In the genomic region with DNA sequence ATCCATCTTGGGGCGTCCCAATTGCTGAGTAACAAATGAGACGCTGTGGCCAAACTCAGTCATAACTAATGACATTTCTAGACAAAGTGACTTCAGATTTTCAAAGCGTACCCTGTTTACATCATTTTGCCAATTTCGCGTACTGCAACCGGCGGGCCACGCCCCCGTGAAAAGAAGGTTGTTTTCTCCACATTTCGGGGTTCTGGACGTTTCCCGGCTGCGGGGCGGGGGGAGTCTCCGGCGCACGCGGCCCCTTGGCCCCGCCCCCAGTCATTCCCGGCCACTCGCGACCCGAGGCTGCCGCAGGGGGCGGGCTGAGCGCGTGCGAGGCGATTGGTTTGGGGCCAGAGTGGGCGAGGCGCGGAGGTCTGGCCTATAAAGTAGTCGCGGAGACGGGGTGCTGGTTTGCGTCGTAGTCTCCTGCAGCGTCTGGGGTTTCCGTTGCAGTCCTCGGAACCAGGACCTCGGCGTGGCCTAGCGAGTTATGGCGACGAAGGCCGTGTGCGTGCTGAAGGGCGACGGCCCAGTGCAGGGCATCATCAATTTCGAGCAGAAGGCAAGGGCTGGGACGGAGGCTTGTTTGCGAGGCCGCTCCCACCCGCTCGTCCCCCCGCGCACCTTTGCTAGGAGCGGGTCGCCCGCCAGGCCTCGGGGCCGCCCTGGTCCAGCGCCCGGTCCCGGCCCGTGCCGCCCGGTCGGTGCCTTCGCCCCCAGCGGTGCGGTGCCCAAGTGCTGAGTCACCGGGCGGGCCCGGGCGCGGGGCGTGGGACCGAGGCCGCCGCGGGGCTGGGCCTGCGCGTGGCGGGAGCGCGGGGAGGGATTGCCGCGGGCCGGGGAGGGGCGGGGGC, we compare ENCODE assay signal across 1 cellular context.
A peak's percentile ranks its signal among the peaks of the same experiment; 100 is the strongest.
TF ChIP-seq lines count a peak whose summit lies in the region.

TSS of gene SOD1 (plus strand) at position 408 of the 848 bp plus-strand sequence. CDS start at position 485, 77 bp downstream.

TF ChIP-seq in HepG2, 621 proteins besides CTCF, POLR2A, EP300 and RAD21 (continued from another document and continues in another):
- TF ChIP-seq PAXIP1 (CRISPR knock-in tag; conservative IDR thresholded peaks at IDR 0.05) (0 out of 2 replicates have a peak, but pooled peaks have one; percentile 40), ZNF318 (CRISPR knock-in tag; IDR thresholded peaks at IDR 0.05) (peak; percentile 38; the same call in 1 of the 2 replicates), SIN3B (IDR thresholded peaks at IDR 0.05; ENCODE audit: low read length) (no peak), ZFP62 (CRISPR knock-in tag; IDR thresholded peaks at IDR 0.05) (0 out of 2 replicates have a peak, but pooled peaks have one; percentile 4), ZNF564 (CRISPR knock-in tag; IDR thresholded peaks at IDR 0.05) (peak; percentile 85), SKI (IDR thresholded peaks at IDR 0.05; ENCODE audit: partially characterized antibody) (no peak), ZFP36L2 (CRISPR knock-in tag; IDR thresholded peaks at IDR 0.05) (no peak), PATZ1 (CRISPR knock-in tag; IDR thresholded peaks at IDR 0.05) (peak; percentile 69), STAG1 (CRISPR knock-in tag; IDR thresholded peaks at IDR 0.05) (no peak), ZNF570 (CRISPR knock-in tag; IDR thresholded peaks at IDR 0.05; ENCODE audit: borderline replicate concordance) (no peak; the same call in 1 of the 2 replicates), SMAD3 (CRISPR knock-in tag; IDR thresholded peaks at IDR 0.05) (peak; percentile 75), MNT (IDR thresholded peaks at IDR 0.05) (peak; percentile 47), MAFG (CRISPR knock-in tag; IDR thresholded peaks at IDR 0.05) (no peak), ZSCAN9 (CRISPR knock-in tag; IDR thresholded peaks at IDR 0.05; ENCODE audit: borderline replicate concordance) (peak; percentile 44; the same call in 1 of the 2 replicates), ZNF17 (CRISPR knock-in tag; IDR thresholded peaks at IDR 0.05) (no peak), ZBTB7A (CRISPR knock-in tag; IDR thresholded peaks at IDR 0.05) (peak; percentile 62; the same call in 1 of the 2 replicates), ZBTB38 (CRISPR knock-in tag; IDR thresholded peaks at IDR 0.05) (peak; percentile 62), ZNF232 (CRISPR knock-in tag; IDR thresholded peaks at IDR 0.05; ENCODE audit: borderline replicate concordance) (peak; percentile 87; the same call in 1 of the 2 replicates), HCFC1 (IDR thresholded peaks at IDR 0.05; ENCODE audit: low read depth, low read length) (no peak), ZBTB8A (CRISPR knock-in tag; IDR thresholded peaks at IDR 0.05; ENCODE audit: borderline replicate concordance, low read depth) (no peak)
- TF ChIP-seq, protein P1, sequence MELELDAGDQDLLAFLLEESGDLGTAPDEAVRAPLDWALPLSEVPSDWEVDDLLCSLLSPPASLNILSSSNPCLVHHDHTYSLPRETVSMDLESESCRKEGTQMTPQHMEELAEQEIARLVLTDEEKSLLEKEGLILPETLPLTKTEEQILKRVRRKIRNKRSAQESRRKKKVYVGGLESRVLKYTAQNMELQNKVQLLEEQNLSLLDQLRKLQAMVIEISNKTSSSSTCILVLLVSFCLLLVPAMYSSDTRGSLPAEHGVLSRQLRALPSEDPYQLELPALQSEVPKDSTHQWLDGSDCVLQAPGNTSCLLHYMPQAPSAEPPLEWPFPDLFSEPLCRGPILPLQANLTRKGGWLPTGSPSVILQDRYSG (CRISPR knock-in tag; IDR thresholded peaks at IDR 0.05): peak; percentile 42; the same call in 1 of the 2 replicates
- TF ChIP-seq, protein P2, sequence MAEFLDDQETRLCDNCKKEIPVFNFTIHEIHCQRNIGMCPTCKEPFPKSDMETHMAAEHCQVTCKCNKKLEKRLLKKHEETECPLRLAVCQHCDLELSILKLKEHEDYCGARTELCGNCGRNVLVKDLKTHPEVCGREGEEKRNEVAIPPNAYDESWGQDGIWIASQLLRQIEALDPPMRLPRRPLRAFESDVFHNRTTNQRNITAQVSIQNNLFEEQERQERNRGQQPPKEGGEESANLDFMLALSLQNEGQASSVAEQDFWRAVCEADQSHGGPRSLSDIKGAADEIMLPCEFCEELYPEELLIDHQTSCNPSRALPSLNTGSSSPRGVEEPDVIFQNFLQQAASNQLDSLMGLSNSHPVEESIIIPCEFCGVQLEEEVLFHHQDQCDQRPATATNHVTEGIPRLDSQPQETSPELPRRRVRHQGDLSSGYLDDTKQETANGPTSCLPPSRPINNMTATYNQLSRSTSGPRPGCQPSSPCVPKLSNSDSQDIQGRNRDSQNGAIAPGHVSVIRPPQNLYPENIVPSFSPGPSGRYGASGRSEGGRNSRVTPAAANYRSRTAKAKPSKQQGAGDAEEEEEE (CRISPR knock-in tag; IDR thresholded peaks at IDR 0.05; ENCODE audit: borderline replicate concordance): peak; percentile 83; the same call in 1 of the 2 replicates
- TF ChIP-seq, protein P3, sequence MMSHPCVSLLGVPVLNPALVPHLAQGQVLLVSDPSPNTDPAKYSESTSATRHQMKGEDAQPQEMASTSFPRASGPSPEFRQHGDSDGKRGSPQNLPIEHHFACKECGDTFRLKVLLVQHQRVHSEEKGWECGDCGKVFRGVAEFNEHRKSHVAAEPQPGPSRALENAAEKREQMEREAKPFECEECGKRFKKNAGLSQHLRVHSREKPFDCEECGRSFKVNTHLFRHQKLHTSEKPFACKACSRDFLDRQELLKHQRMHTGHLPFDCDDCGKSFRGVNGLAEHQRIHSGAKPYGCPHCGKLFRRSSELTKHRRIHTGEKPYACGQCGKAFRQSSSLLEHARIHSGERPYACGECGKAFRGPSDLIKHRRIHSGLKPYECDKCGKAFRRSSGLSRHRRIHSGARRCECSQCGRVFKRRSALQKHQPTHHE (CRISPR knock-in tag; IDR thresholded peaks at IDR 0.05; ENCODE audit: borderline replicate concordance): peak; percentile 65; the same call in 1 of the 2 replicates
